ENCODE assay signal across 8 cellular contexts in genomic region chr1:29793101-29793546, GRCh38.
DNase-seq lines count a peak whose midpoint lies in the region; ATAC-seq and TF ChIP-seq lines count a peak whose summit lies in the region.

No MANE protein-coding gene starts in this region.

- no peak overlapping the region for H3K27ac ChIP-seq in left ventricle myocardium inferior (replicated peaks)

- no peak overlapping the region for H3K4me3 ChIP-seq in left ventricle myocardium inferior

- no peaks in the 10 kb centered on the region for H3K36me3 ChIP-seq in left ventricle myocardium inferior

- H3K27me3 ChIP-seq in left ventricle myocardium inferior (ENCODE audit: low read depth): peaks cover 52% of the 10 kb centered on the region

- intact Hi-C loops in left ventricle myocardium inferior (cut with micrococcal nuclease): loop anchor here (10.0 kb wide), 1 partner anchor 292 kb away; no protein-coding TSS in a partner anchor

- in situ Hi-C loops in SK-MEL-5 (cut with HindIII; ENCODE audit: low pct_unique_long_range_greater_than_20kb, low sequenced_read_pairs): loop anchor here (25.0 kb wide), 1 partner anchor 294 kb away; no protein-coding TSS in a partner anchor

- no peaks in the 10 kb centered on the region for H3K4me1 ChIP-seq in left ventricle myocardium inferior

- ATAC-seq in GM21576 (IDR thresholded peaks at IDR 0.05; ENCODE audit: unreplicated experiment): no peak
- no peak for ATAC-seq in GM18505 (IDR thresholded peaks at IDR 0.05; ENCODE audit: unreplicated experiment)

- peak; percentile 87 for TF ChIP-seq CTCF in left ventricle myocardium inferior (IDR thresholded peaks at IDR 0.05; ENCODE audit: borderline replicate concordance)

- no peak for TF ChIP-seq POLR2A in GM18505 (IDR thresholded peaks at IDR 0.05; ENCODE audit: borderline replicate concordance, extremely low read depth, insufficient read depth, insufficient read length)

- DNase-seq in GM04503 (ENCODE audit: low read depth) (peak; percentile 12), NCI-H1105 treated with DMSO at 0.1 percent for 48 hours (lab: John Stamatoyannopoulos, UW) (peak; percentile 79), SK-MEL-5 (ENCODE audit: low read depth, low spot score) (peak; percentile 87), amniotic stem cell (lab: John Stamatoyannopoulos, UW) (peak; percentile 64), left ventricle myocardium inferior (peak; percentile 68), pulmonary artery endothelial cell (ENCODE audit: low read depth, low spot score) (peak; percentile 30)

- H3K9me3 ChIP-seq in left ventricle myocardium inferior (replicated peaks): peaks cover 24% of the 10 kb centered on the region

Comparison
In these comparisons a context has a peak if more than half of its experiments do, and no peak if none do; other contexts are left out.
1. DNase-seq: peak in every context shown above with its lines; median percentile 87 in SK-MEL-5; 79 in NCI-H1105 treated with DMSO at 0.1 percent for 48 hours; 68 in left ventricle myocardium inferior; 64 in amniotic stem cell; 30 in pulmonary artery endothelial cell; 12 in GM04503.